12 cellular contexts compared by ENCODE assay signal in the genomic region with DNA sequence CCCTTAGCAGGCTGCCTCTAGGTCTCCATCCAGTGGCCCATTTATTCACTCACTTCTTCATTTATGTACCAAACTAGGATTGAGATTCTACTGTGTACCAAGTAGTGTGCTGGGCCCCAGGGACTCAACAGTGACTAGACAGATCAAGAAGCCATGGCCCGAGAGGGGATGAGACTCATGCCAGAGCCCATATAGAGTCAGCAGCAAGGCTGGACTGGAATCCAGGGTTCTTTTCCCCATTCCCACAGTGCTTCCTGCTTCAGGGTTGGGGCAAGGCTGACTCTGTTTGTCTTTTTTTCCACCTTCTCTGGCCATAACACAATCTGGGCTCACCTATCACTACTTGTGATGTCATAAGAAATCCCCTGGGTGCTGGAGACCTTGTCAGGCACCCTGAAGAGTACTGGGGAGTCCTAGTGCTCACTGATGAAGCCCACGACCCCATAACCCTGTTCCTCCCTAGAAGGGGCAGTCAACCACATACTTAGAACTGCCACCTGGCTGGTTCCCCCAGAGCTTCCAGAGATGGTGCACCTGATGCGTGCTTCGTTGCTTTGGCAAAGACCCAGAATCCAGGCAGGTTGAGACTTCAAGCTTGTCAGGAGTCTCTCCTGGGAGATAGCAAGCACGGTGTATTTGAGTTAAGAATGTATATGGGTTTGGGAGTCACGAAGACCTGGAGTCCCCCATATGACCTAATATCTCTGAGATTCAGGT. TPM values are rescaled to one million over a fixed set of nuclear protein-coding genes. Genes with fewer than 3 reads are reported as not detected.
A peak's percentile ranks its signal among the peaks of the same experiment; 100 is the strongest.
DNase-seq lines count a peak whose midpoint lies in the region; FAIRE-seq and TF ChIP-seq lines count a peak whose summit lies in the region.
"Had no signal": no experiment of that assay in that cellular context is flagged by ENCODE, and none has a peak within 500 bp of the region (broad histone marks: within the 10 kb centered on the region; RNA-seq: fewer than 3 reads in every experiment).

No MANE protein-coding gene starts in this region.

- no peak overlapping the region for H3K14ac ChIP-seq in H1 (ENCODE audit: insufficient read length)

- peaks cover 12 to 21% (median 17%) of the 10 kb centered on the region in 4 experiments for H3K27me3 ChIP-seq in H1 (replicated peaks in 1 of 4; ENCODE audit: control insufficient read depth in 3 of 4, extremely low read depth in 1 of 4, insufficient read depth in 3 of 4, low read length in 3 of 4)

- no peak overlapping the region for H2BK15ac ChIP-seq in H1 (ENCODE audit: low read length)

- no peak overlapping the region for H2AK5ac ChIP-seq in H1 (ENCODE audit: low read depth, low read length)

- peaks cover 0 to 5% (median 0%) of the 10 kb centered on the region in 7 donors for H3K9me3 Mint-ChIP-seq in CD14-positive monocyte
- peaks cover 16% of the 10 kb centered on the region for H3K9me3 Mint-ChIP-seq in nephron

- no peak for FAIRE-seq in H1 (lab: Jason Lieb, UNC)
- FAIRE-seq: RCC 7860 had no signal

- peaks cover 0 to 39% (median 0%) of the 10 kb centered on the region in 3 donors for H3K27me3 Mint-ChIP-seq in CD14-positive monocyte (ENCODE audit: low read depth in 3 of 3)
- no peaks in the 10 kb centered on the region for H3K27me3 Mint-ChIP-seq in nephron (ENCODE audit: low read depth)

- peak overlapping the region in 6 of 7 donors; percentile 84 to 98 (median 94) for H3K27ac Mint-ChIP-seq in CD14-positive monocyte
- H3K27ac Mint-ChIP-seq in nephron = peak overlapping the region; percentile 52 to 97 (median 76)
- H3K27ac Mint-ChIP-seq: GM23338 had no signal

- no peak overlapping the region for H3K4me2 ChIP-seq in H1 (ENCODE audit: insufficient read depth in 1 of 2, low read depth in 2 of 2, low read length in 2 of 2)
- H3K4me2 ChIP-seq: GM23338 had no signal

- TF ChIP-seq CTCF in CD14-positive monocyte (IDR thresholded peaks at IDR 0.05) (no peak), H1 (IDR thresholded peaks at IDR 0.05; ENCODE audit: control extremely low read depth in 1 of 3, insufficient read depth in 1 of 3, low read depth in 1 of 3, low read length in 3 of 3) (no peak), nephron (IDR thresholded peaks at IDR 0.05; ENCODE audit: unreplicated experiment in 3 of 3) (no peak)

- CTCF ChIA-PET in H1 (lab: Charles Lee; ENCODE audit: partially characterized antibody) = interaction anchor here (0.7 to 4.2 kb wide), 9 partner anchors 24 to 474 kb away, joined by 3 to 51 read pairs (median 6); no protein-coding TSS in a partner anchor

- H3K4me1 ChIP-seq in H1 (replicated peaks in 1 of 4; ENCODE audit: control insufficient read depth in 3 of 4, insufficient read depth in 4 of 4, low read length in 3 of 4) = peaks cover 6 to 14% (median 11%) of the 10 kb centered on the region in 4 experiments

- no peak overlapping the region for H3K56ac ChIP-seq in H1 (replicated peaks; ENCODE audit: insufficient read length, low read depth, low read length)

- H2BK12ac ChIP-seq in H1 (ENCODE audit: low read depth, low read length) = 0 out of 2 replicates have a peak overlapping the region, but pooled peaks have one; percentile 50

- H3K4me3 ChIP-seq in H1 (ENCODE audit: extremely low read depth in 1 of 4, insufficient read depth in 2 of 4, low read depth in 3 of 4, low read length in 4 of 4) = no peak overlapping the region
- H3K4me3 ChIP-seq: GM23338 had no signal

- H3K36me3 Mint-ChIP-seq in CD14-positive monocyte = peaks cover 16 to 32% of the 10 kb centered on the region in 2 donors
- H3K36me3 Mint-ChIP-seq in nephron (ENCODE audit: low read depth) = peaks cover 19% of the 10 kb centered on the region

- DNase-seq in CD14-positive monocyte (ENCODE audit: low spot score) (no peak), NCI-H1105 (lab: John Stamatoyannopoulos, UW) (peak; percentile 21), H1 (ENCODE audit: low read depth in 1 of 2, low spot score in 2 of 2) (no peak), posterior vena cava (ENCODE audit: low spot score) (no peak), SW480 (ENCODE audit: low spot score) (no peak), EL (no peak)
- DNase-seq in activated CD4-positive, CD25-positive, alpha-beta regulatory T cell (lab: John Stamatoyannopoulos, UW) = no peak
- DNase-seq: amniotic stem cell, NCI-H1694 had no signal

- H4K5ac ChIP-seq in H1 (ENCODE audit: insufficient read length, low read depth, low read length) = no peak overlapping the region

- H2BK20ac ChIP-seq in H1 (ENCODE audit: low read length) = no peak overlapping the region

- H3K79me2 ChIP-seq in H1 (ENCODE audit: control insufficient read depth in 1 of 2, insufficient read depth in 2 of 2, low read length in 2 of 2) = no peaks in the 10 kb centered on the region; a peak in 1 of 4 replicates

- H3K4me1 Mint-ChIP-seq in CD14-positive monocyte (peaks cover 93% of the 10 kb centered on the region), nephron (peaks cover 71% of the 10 kb centered on the region)

- no peak overlapping the region for H2BK5ac ChIP-seq in H1 (ENCODE audit: low read depth, low read length)

- no peak for TF ChIP-seq RAD21 in H1 (IDR thresholded peaks at IDR 0.05 in 1 of 2, conservative IDR thresholded peaks at IDR 0.05 in 1 of 2; ENCODE audit: low read depth in 2 of 2, low read length in 2 of 2)

- H2BK120ac ChIP-seq in H1 (replicated peaks; ENCODE audit: low read depth, low read length) = no peak overlapping the region

- H3K9ac ChIP-seq in H1 (replicated peaks in 1 of 4; ENCODE audit: extremely low read depth in 1 of 4, low read depth in 3 of 4, low read length in 3 of 4) = no peak overlapping the region

- peak overlapping the region; percentile 79 for H4K91ac ChIP-seq in H1 (replicated peaks; ENCODE audit: insufficient read length, low read length)

- H2AFZ ChIP-seq in H1 (ENCODE audit: low read length) = no peak overlapping the region
- H2AFZ ChIP-seq: GM23338 had no signal

- no peaks in the 10 kb centered on the region for H3K79me1 ChIP-seq in H1 (ENCODE audit: low read depth, low read length)

- H4K20me1 ChIP-seq in H1 (replicated peaks in 1 of 2; ENCODE audit: control insufficient read depth in 1 of 2, insufficient read depth in 2 of 2, low read length in 2 of 2) = peaks cover 2 to 4% of the 10 kb centered on the region in 2 experiments

- H3K36me3 ChIP-seq in H1 (ENCODE audit: control insufficient read depth in 2 of 4, insufficient read depth in 4 of 4, low read length in 3 of 4) = no peaks in the 10 kb centered on the region

- no peaks in the 10 kb centered on the region; the same call in 1 of the 2 replicates for H3K23me2 ChIP-seq in H1 (ENCODE audit: low read depth, low read length)

- H3K18ac ChIP-seq in H1 (ENCODE audit: extremely low read depth, low read length) = no peak overlapping the region

- H3K23ac ChIP-seq in H1 (ENCODE audit: insufficient read length) = no peak overlapping the region

- intact Hi-C loops in CD14-positive monocyte (cut with micrococcal nuclease) (loop anchor here (2.0 to 10.0 kb wide), 5 partner anchors 61 to 128 kb away; no protein-coding TSS in a partner anchor), posterior vena cava (cut with DNase I) (loop anchor here (5.0 to 10.0 kb wide), 2 partner anchors 101 to 108 kb away; no protein-coding TSS in a partner anchor)

- POLR2A ChIA-PET in H1 (lab: Charles Lee; ENCODE audit: partially characterized antibody) = interaction anchor here (1.3 kb wide), 1 partner anchor 81 kb away, joined by 3 read pairs; no protein-coding TSS in a partner anchor

- 69% methylated on average over 6 of the region's 6 CpGs; no CpG with 5 or more reads in 1 of the 2 experiments for WGBS in H1 (ENCODE audit: extremely low coverage in 1 of 2, insufficient coverage in 1 of 2, insufficient read length in 1 of 2, insufficient replicate concordance in 2 of 2, low coverage in 1 of 2, low lambda C conversion rate in 2 of 2, missing lambda C conversion rate in 1 of 2), 2 experiments

- H3K4ac ChIP-seq in H1 (replicated peaks; ENCODE audit: insufficient read length, low read depth, low read length) = no peak overlapping the region

- H3K27ac ChIP-seq in H1 (ENCODE audit: low read depth, low read length) = no peak overlapping the region

- TF ChIP-seq POLR2A in H1 (IDR thresholded peaks at IDR 0.05; ENCODE audit: control extremely low read depth in 1 of 2, low read depth in 2 of 2, low read length in 2 of 2) = no peak

- H3K4me3 Mint-ChIP-seq in CD14-positive monocyte (no peak overlapping the region), nephron (no peak overlapping the region)
- H3K4me3 Mint-ChIP-seq: GM23338 had no signal

- TF ChIP-seq EP300 in H1 (IDR thresholded peaks at IDR 0.05; ENCODE audit: borderline replicate concordance in 1 of 2, low read depth in 2 of 2, low read length in 2 of 2) = no peak

- H3K9me3 ChIP-seq in H1 (ENCODE audit: insufficient read depth in 2 of 2, low read depth in 1 of 2, low read length in 1 of 2) = peaks cover 0 to 4% of the 10 kb centered on the region in 2 experiments; a peak in 1 of 4 replicates

- no peak overlapping the region for H4K8ac ChIP-seq in H1 (ENCODE audit: extremely low read depth, insufficient read depth, low read length)

TF ChIP-seq in H1, 55 proteins besides CTCF, POLR2A, EP300 and RAD21 (continues in another document):
- TF ChIP-seq SRF (IDR thresholded peaks at IDR 0.05; ENCODE audit: low read depth, low read length) (no peak), RFX5 (IDR thresholded peaks at IDR 0.05; ENCODE audit: borderline replicate concordance, low read depth, low read length) (no peak), SUZ12 (IDR thresholded peaks at IDR 0.05; ENCODE audit: low read length) (no peak)

RNA-seq across cellular contexts. Expression of a gene that starts 6.2 kb away (rescaled TPM):
- polyA plus RNA-seq in CD14-positive monocyte (under 1 TPM; 0.24 to 0.59 TPM), H1 (2011; rRNA removed) (0.57 and 0.96 TPM in 2 replicates)
- 1.9 TPM in 2 replicates for total RNA-seq in H1 (2021; fragmentation: NEBNext Ultra II Directional; extraction: Animal tissue kit (Norgen Biotek cat#: 25700))
- polyA plus RNA-seq in H1 (2011; cell fraction: cytosol; rRNA removed) = 0.65 TPM
- 1.4 TPM for polyA plus RNA-seq in H1 (2011; cell fraction: nucleus; rRNA removed)
- polyA plus RNA-seq in H1 (2012, experiment 1 of 2) = 1.6 to 2.4 TPM (median 2.0 TPM) in 4 replicates
- polyA plus RNA-seq in H1 (2012, experiment 2 of 2) = 1.4 TPM
- polyA plus RNA-seq in H1 (2013, experiment 1 of 2) = 2.3 TPM
- 2.8 TPM for polyA plus RNA-seq in H1 (2013, experiment 2 of 2)
- 0.76 TPM in 2 replicates for polyA minus RNA-seq in H1 (2011; rRNA and poly(A)+ RNA removed)
- polyA minus RNA-seq in H1 (2011; cell fraction: cytosol; rRNA and poly(A)+ RNA removed) = 0.59 TPM
- 0.70 TPM for polyA minus RNA-seq in H1 (2011; cell fraction: nucleus; rRNA and poly(A)+ RNA removed)
- 10 to 100 TPM in 1 of 2 donors, 1 to 10 TPM in 1; 8.9 to 10.7 TPM for total RNA-seq in posterior vena cava

RNA-seq across cellular contexts. Expression of a gene that starts 56.1 kb away (rescaled TPM):
- polyA plus RNA-seq in CD14-positive monocyte = 10 to 100 TPM; 16.7 to 20.8 TPM
- total RNA-seq in H1 (2021; fragmentation: NEBNext Ultra II Directional; extraction: Animal tissue kit (Norgen Biotek cat#: 25700)) = 9.4 and 11.7 TPM in 2 replicates
- polyA plus RNA-seq in H1 (2011; rRNA removed) = 2.6 and 4.8 TPM in 2 replicates
- polyA plus RNA-seq in H1 (2011; cell fraction: cytosol; rRNA removed) = 19.3 TPM
- 1.8 TPM for polyA plus RNA-seq in H1 (2011; cell fraction: nucleus; rRNA removed)
- polyA plus RNA-seq in H1 (2012, experiment 1 of 2) = 20.7 to 45.6 TPM (median 28.5 TPM) in 4 replicates
- polyA plus RNA-seq in H1 (2012, experiment 2 of 2) = 5.4 TPM
- 27.9 TPM for polyA plus RNA-seq in H1 (2013, experiment 1 of 2)
- 28.3 TPM for polyA plus RNA-seq in H1 (2013, experiment 2 of 2)
- 0.95 and 1.9 TPM in 2 replicates for polyA minus RNA-seq in H1 (2011; rRNA and poly(A)+ RNA removed)
- 3.4 TPM for polyA minus RNA-seq in H1 (2011; cell fraction: cytosol; rRNA and poly(A)+ RNA removed)
- 3.9 TPM for polyA minus RNA-seq in H1 (2011; cell fraction: nucleus; rRNA and poly(A)+ RNA removed)
- total RNA-seq in posterior vena cava = 1 to 10 TPM; 7.1 to 8.8 TPM
